In the genomic region with DNA sequence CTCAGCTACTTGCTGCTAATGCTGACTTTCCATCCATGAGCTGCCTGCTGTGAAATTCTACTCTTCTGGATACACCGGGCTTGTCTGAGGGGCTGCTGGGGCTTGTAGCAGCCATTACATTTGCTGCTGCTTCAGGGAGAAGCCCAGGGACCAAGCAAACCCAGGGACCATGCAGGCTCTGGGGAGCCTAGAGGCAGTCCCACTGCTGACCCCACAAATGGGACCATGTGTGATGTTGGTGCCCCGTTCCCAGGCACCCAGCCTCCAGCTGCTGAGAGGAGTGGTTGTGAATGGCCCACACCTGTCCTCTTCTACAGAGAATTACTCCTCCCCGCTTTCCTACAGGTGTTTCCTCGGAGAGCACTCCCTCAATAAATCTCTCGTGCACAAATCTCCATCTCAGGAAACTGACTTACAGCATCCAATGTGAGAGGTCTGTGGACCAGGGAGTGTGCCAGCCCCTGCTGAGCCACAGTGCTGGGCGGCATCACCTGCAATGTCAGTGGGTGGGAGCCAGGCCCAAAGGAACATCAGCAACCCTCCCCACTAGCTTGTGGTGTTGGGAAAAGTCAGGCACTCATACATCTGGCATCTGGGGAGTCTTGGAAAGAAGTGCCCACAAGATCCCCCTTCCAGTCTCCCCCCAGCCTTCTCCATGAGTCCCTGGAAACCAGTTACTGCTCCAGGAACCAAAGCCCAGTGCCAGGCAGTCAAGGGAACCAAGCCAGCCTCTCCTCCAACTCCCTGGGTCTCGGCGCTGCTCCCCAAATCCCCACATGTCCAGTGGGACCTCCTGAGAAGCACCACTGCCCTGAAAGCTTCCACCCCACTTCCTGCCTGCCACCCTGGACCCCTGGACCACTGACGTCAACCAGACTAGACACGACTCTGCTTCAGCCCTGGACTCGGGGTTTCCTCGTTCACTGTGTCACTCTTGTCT, we compare ENCODE assay signal across 18 cellular contexts.
A peak's percentile ranks its signal among the peaks of the same experiment; 100 is the strongest.
DNase-seq lines count a peak whose midpoint lies in the region; ATAC-seq and TF ChIP-seq lines count a peak whose summit lies in the region.
"Had no signal": no experiment of that assay in that cellular context is flagged by ENCODE, and none has a peak within 500 bp of the region (broad histone marks: within the 10 kb centered on the region; RNA-seq: fewer than 3 reads in every experiment).

No MANE protein-coding gene starts in this region.

- H3K79me2 ChIP-seq in ACC112 (ENCODE audit: control insufficient read depth, insufficient read depth, low read length, unreplicated experiment) (no peaks in the 10 kb centered on the region), fibroblast of lung (ENCODE audit: control insufficient read depth, insufficient read depth, low read length) (no peaks in the 10 kb centered on the region), parathyroid adenoma (no peaks in the 10 kb centered on the region)

- H3K36me3 Mint-ChIP-seq in T-helper 17 cell (ENCODE audit: low read depth) = no peaks in the 10 kb centered on the region
- H3K36me3 Mint-ChIP-seq: natural killer cell treated with Interleukin-12 subunit alpha and Interleukin-12 subunit beta and Interleukin-15 and Interleukin-18, amount 100 ng/mL, for 72 hours had no signal

- ATAC-seq in T-helper 17 cell (no peak), GM18498 (IDR thresholded peaks at IDR 0.05; ENCODE audit: unreplicated experiment) (no peak), HG03139 (IDR thresholded peaks at IDR 0.05; ENCODE audit: unreplicated experiment) (no peak)
- ATAC-seq: natural killer cell treated with Interleukin-12 subunit alpha and Interleukin-12 subunit beta and Interleukin-15 and Interleukin-18, amount 100 ng/mL, for 72 hours had no signal

- H3K9ac ChIP-seq in fibroblast of lung (ENCODE audit: insufficient read depth, low read length) (no peak overlapping the region), parathyroid adenoma (no peak overlapping the region)

- H3K4me2 ChIP-seq in fibroblast of lung (ENCODE audit: extremely low read depth, insufficient read depth, low read length) = no peak overlapping the region
- no peak overlapping the region for H3K4me2 ChIP-seq in parathyroid adenoma (ENCODE audit: low read length)

- peak overlapping the region; percentile 45 for H3K27ac Mint-ChIP-seq in T-helper 17 cell
- H3K27ac Mint-ChIP-seq: natural killer cell treated with Interleukin-12 subunit alpha and Interleukin-12 subunit beta and Interleukin-15 and Interleukin-18, amount 100 ng/mL, for 72 hours had no signal

- TF ChIP-seq CTCF in fibroblast of lung (conservative IDR thresholded peaks at IDR 0.05 in 1 of 2, IDR thresholded peaks at IDR 0.05 in 1 of 2; ENCODE audit: low read depth in 1 of 2, low read length in 2 of 2) (no peak), parathyroid adenoma (IDR thresholded peaks at IDR 0.05) (no peak)

- no peak overlapping the region for H3K4me3 ChIP-seq in ACC112 (ENCODE audit: low read depth, low read length)
- H3K4me3 ChIP-seq in fibroblast of lung (replicated peaks in 1 of 4; ENCODE audit: control extremely low read depth in 1 of 4, insufficient read depth in 1 of 4, low read depth in 3 of 4, low read length in 4 of 4) = no peak overlapping the region
- no peak overlapping the region for H3K4me3 ChIP-seq in parathyroid adenoma (ENCODE audit: low read depth, low read length)
- H3K4me3 ChIP-seq: cardiac muscle cell, HAP-1, skin epidermis had no signal

- H3K27me3 Mint-ChIP-seq in T-helper 17 cell = no peaks in the 10 kb centered on the region
- H3K27me3 Mint-ChIP-seq: natural killer cell treated with Interleukin-12 subunit alpha and Interleukin-12 subunit beta and Interleukin-15 and Interleukin-18, amount 100 ng/mL, for 72 hours had no signal

- peaks cover 9% of the 10 kb centered on the region for H3K4me1 Mint-ChIP-seq in T-helper 17 cell

- no peaks in the 10 kb centered on the region for H3K27me3 ChIP-seq in ACC112 (ENCODE audit: insufficient read depth, low read length)
- H3K27me3 ChIP-seq in fibroblast of lung (ENCODE audit: control insufficient read depth, insufficient read depth, low read length) = no peaks in the 10 kb centered on the region
- no peaks in the 10 kb centered on the region for H3K27me3 ChIP-seq in parathyroid adenoma (ENCODE audit: control insufficient read depth, insufficient read depth, low read length)
- H3K27me3 ChIP-seq: cardiac muscle cell had no signal

- DNase-seq in T-helper 17 cell = no peak
- no peak for DNase-seq in fibroblast of lung (ENCODE audit: low read depth in 2 of 2)
- DNase-seq in activated CD4-positive, alpha-beta T cell treated with anti-CD3 and anti-CD28 coated beads, Interleukin-2, amount 50 U/mL, for 1 hour = no peak
- DNase-seq in NCI-H2081 (lab: John Stamatoyannopoulos, UW) = no peak
- DNase-seq: activated CD4-positive, alpha-beta T cell treated with anti-CD3 and anti-CD28 coated beads, Interleukin-2, amount 50 U/mL, for 48 hours; activated gamma-delta T cell; kidney glomerular epithelial cell; NCI-H187; NCI-H69; SHP77 had no signal

- no peak overlapping the region for H2AFZ ChIP-seq in ACC112 (ENCODE audit: low read length, unreplicated experiment)
- no peak overlapping the region for H2AFZ ChIP-seq in fibroblast of lung (ENCODE audit: low read length)
- no peak overlapping the region for H2AFZ ChIP-seq in parathyroid adenoma

- H3K27ac ChIP-seq in ACC112 (ENCODE audit: low read depth, low read length) (peak overlapping the region; percentile 97), fibroblast of lung (ENCODE audit: insufficient read depth, low read length) (peak overlapping the region; percentile 91), parathyroid adenoma (peak overlapping the region; percentile 48)
- H3K27ac ChIP-seq: cardiac muscle cell had no signal

- H3K4me3 Mint-ChIP-seq in T-helper 17 cell = no peak overlapping the region
- H3K4me3 Mint-ChIP-seq: natural killer cell treated with Interleukin-12 subunit alpha and Interleukin-12 subunit beta and Interleukin-15 and Interleukin-18, amount 100 ng/mL, for 72 hours had no signal

- H3K9me3 ChIP-seq in T-helper 17 cell (ENCODE audit: control insufficient read depth, low read length, poor library complexity, severe bottlenecking) = no peaks in the 10 kb centered on the region
- H3K9me3 ChIP-seq in fibroblast of lung (ENCODE audit: control insufficient read depth, insufficient read depth, low read depth, low read length) = no peaks in the 10 kb centered on the region
- H3K9me3 ChIP-seq in parathyroid adenoma (ENCODE audit: control insufficient read depth, low read length) = no peaks in the 10 kb centered on the region
- H3K9me3 ChIP-seq: HAP-1 had no signal

- peaks cover 46% of the 10 kb centered on the region for H3K4me1 ChIP-seq in ACC112 (ENCODE audit: control insufficient read depth, insufficient read depth, low read length, unreplicated experiment)
- peaks cover 11% of the 10 kb centered on the region for H3K4me1 ChIP-seq in fibroblast of lung (ENCODE audit: control insufficient read depth, extremely low read depth, insufficient read depth, low read length)
- H3K4me1 ChIP-seq in parathyroid adenoma = peaks cover 7% of the 10 kb centered on the region

- H3K36me3 ChIP-seq in ACC112 (ENCODE audit: insufficient read depth, low read length) (no peaks in the 10 kb centered on the region), fibroblast of lung (ENCODE audit: control insufficient read depth, insufficient read depth, low read length) (no peaks in the 10 kb centered on the region), parathyroid adenoma (ENCODE audit: control insufficient read depth, insufficient read depth, low read length) (no peaks in the 10 kb centered on the region)
- H3K36me3 ChIP-seq: cardiac muscle cell, HAP-1 had no signal

- no peaks in the 10 kb centered on the region for H4K20me1 ChIP-seq in fibroblast of lung (ENCODE audit: control insufficient read depth, extremely low read depth, insufficient read depth, low read length)
